ENCODE assay signal across 9 cellular contexts in genomic region chr1:36154765-36155559, GRCh38. TPM values are rescaled to one million over a fixed set of nuclear protein-coding genes. Genes with fewer than 3 reads are reported as not detected.
DNase-seq lines count a peak whose midpoint lies in the region; ATAC-seq and TF ChIP-seq lines count a peak whose summit lies in the region.
"Had no signal": no experiment of that assay in that cellular context is flagged by ENCODE, and none has a peak within 500 bp of the region (broad histone marks: within the 10 kb centered on the region; RNA-seq: fewer than 3 reads in every experiment).

No MANE protein-coding gene starts in this region.

- intact Hi-C loops in esophagus muscularis mucosa (cut with DNase I), result loop anchor here (10.0 kb wide), 1 partner anchor 230 kb away; the partner anchor contains the start of gene STK40
- intact Hi-C loops in sciatic nerve (cut with DNase I), result no loop called here

- H3K27ac ChIP-seq in RWPE1 (peak overlapping the region; percentile 99), esophagus muscularis mucosa (replicated peaks in 1 of 4) (peak overlapping the region; percentile 97 to 99 (median 98)), osteoblast (ENCODE audit: low read depth, low read length) (peak overlapping the region; percentile 96)

- H3K36me3 ChIP-seq in esophagus muscularis mucosa (peaks cover 0 to 18% (median 0%) of the 10 kb centered on the region in 4 donors), osteoblast (ENCODE audit: insufficient read depth, low read length) (peaks cover 16% of the 10 kb centered on the region)

- H3K4me3 ChIP-seq in GM12875 (ENCODE audit: low read depth, low read length) (peak overlapping the region; percentile 76), esophagus muscularis mucosa (peak overlapping the region; percentile 70 to 99 (median 98)), osteoblast (ENCODE audit: insufficient read depth, low read length) (peak overlapping the region; percentile 98)

- no peaks in the 10 kb centered on the region for H3K9me3 ChIP-seq in esophagus muscularis mucosa
- no peaks in the 10 kb centered on the region for H3K9me3 ChIP-seq in osteoblast (ENCODE audit: low read depth, low read length)

- CTCF ChIA-PET in RWPE1 (lab: Yijun Ruan, JAX), result no interaction called here

- peak overlapping the region; percentile 97 for H3K4me2 ChIP-seq in osteoblast (ENCODE audit: insufficient read depth, low read length)

- ATAC-seq in sciatic nerve (no peak), GM18498 (IDR thresholded peaks at IDR 0.05; ENCODE audit: unreplicated experiment) (no peak)

- peaks cover 49% of the 10 kb centered on the region for H3K79me2 ChIP-seq in osteoblast (ENCODE audit: insufficient read depth, low read length)

- DNase-seq in RWPE1 (ENCODE audit: low spot score) (no peak), esophagus muscularis mucosa (ENCODE audit: extremely low spot score) (no peak), osteoblast (ENCODE audit: insufficient read length, low spot score, missing footprints) (peak; percentile 64), sciatic nerve (ENCODE audit: low spot score) (no peak), mucosa of gallbladder (ENCODE audit: low spot score) (no peak), COLO829 (ENCODE audit: low spot score) (no peak)

- H4K20me1 ChIP-seq in osteoblast (ENCODE audit: insufficient read depth, low read length), result peaks cover 32% of the 10 kb centered on the region

- H3K4me1 ChIP-seq in esophagus muscularis mucosa (peaks cover 62 to 85% (median 70%) of the 10 kb centered on the region in 4 donors), osteoblast (ENCODE audit: insufficient read depth, low read length) (peaks cover 53% of the 10 kb centered on the region)

- TF ChIP-seq POLR2A in esophagus muscularis mucosa (IDR thresholded peaks at IDR 0.05; ENCODE audit: low read depth), result no peak

- POLR2A ChIA-PET in RWPE1 (lab: Yijun Ruan, JAX; ENCODE audit: low non-redundant PET), result no interaction called here

- WGBS in esophagus muscularis mucosa, result 63% methylated on average over 4 of the region's 10 CpGs

- no peak for TF ChIP-seq EP300 in esophagus muscularis mucosa (IDR thresholded peaks at IDR 0.05)

- H3K27me3 ChIP-seq in esophagus muscularis mucosa (no peaks in the 10 kb centered on the region), osteoblast (ENCODE audit: insufficient read depth, low read length) (no peaks in the 10 kb centered on the region)

- peak overlapping the region; percentile 87 for H2AFZ ChIP-seq in osteoblast (ENCODE audit: low read length)

- TF ChIP-seq CTCF in GM12875 (IDR thresholded peaks at IDR 0.05; ENCODE audit: borderline replicate concordance, insufficient read depth, low read depth, low read length), result no peak
- TF ChIP-seq CTCF in RWPE1 (conservative IDR thresholded peaks at IDR 0.05; ENCODE audit: low read depth), result no peak
- no peak for TF ChIP-seq CTCF in esophagus muscularis mucosa (IDR thresholded peaks at IDR 0.05)
- TF ChIP-seq CTCF in osteoblast (IDR thresholded peaks at IDR 0.05; ENCODE audit: extremely low read depth, low read depth, low read length), result no peak

RNA-seq across cellular contexts. Expression of gene MAP7D1, which starts 1.0 kb away (rescaled TPM):
- total RNA-seq in esophagus muscularis mucosa (100 to 1,000 TPM; 162 to 263 (median 225) TPM), osteoblast (106 and 132 TPM in 2 replicates), sciatic nerve (123 TPM), mucosa of gallbladder (123 TPM)

RNA-seq across cellular contexts. Expression of gene TRAPPC3, which starts 5.7 kb away (rescaled TPM):
- total RNA-seq in esophagus muscularis mucosa (100 to 1,000 TPM in 3 of 4 donors, 10 to 100 TPM in 1; 97.9 to 164 (median 122) TPM), osteoblast (93.4 and 111 TPM in 2 replicates), sciatic nerve (46.8 TPM), mucosa of gallbladder (57.7 TPM)

RNA-seq across cellular contexts. Expression of gene COL8A2, which starts 29.9 kb away (rescaled TPM):
- total RNA-seq in esophagus muscularis mucosa (10 to 100 TPM; 20.7 to 57.4 (median 34.7) TPM), osteoblast (12.7 and 15.2 TPM in 2 replicates), sciatic nerve (47.3 TPM), mucosa of gallbladder (10.8 TPM)
- total RNA-seq: T-helper 2 cell treated with Interferon-gamma antibody and Interleukin-4, amounts not matched to agents 100 ng/mL and 5 ng/mL, for 36 hours had no signal
